Comparison of ENCODE assay signal across 8 cellular contexts in genomic region chr19:18373892-18374629, GRCh38. TPM values are rescaled to one million over a fixed set of nuclear protein-coding genes. Genes with fewer than 3 reads are reported as not detected.
DNase-seq lines count a peak whose midpoint lies in the region; ATAC-seq and TF ChIP-seq lines count a peak whose summit lies in the region.

No MANE protein-coding gene starts in this region.

- CTCF ChIA-PET in PC-9 (lab: Charles Lee), result no interaction called here

- no peaks in the 10 kb centered on the region for H3K36me3 ChIP-seq in PC-9 (ENCODE audit: low read depth)

- POLR2A ChIA-PET in PC-9 (lab: Charles Lee; ENCODE audit: unreplicated experiment), result no interaction called here

- H4K20me1 ChIP-seq in PC-9 (ENCODE audit: insufficient read depth), result no peaks in the 10 kb centered on the region

- TF ChIP-seq CTCF in PC-9 (conservative IDR thresholded peaks at IDR 0.05), result no peak

- H3K9me2 ChIP-seq in PC-9 (ENCODE audit: insufficient read depth), result no peaks in the 10 kb centered on the region

- no peaks in the 10 kb centered on the region for H3K27me3 ChIP-seq in PC-9 (ENCODE audit: insufficient read depth, low read depth)

- BruUV-seq in PC-9 (replicated peaks; lab: Mats Ljungman, UMichigan), result TSS peak; percentile 77

- H3K4me3 ChIP-seq in PC-9, result peak overlapping the region; percentile 7; the same call in 1 of the 2 replicates

- H2AFZ ChIP-seq in PC-9, result peak overlapping the region; percentile 48; the same call in 1 of the 2 replicates

- no peaks in the 10 kb centered on the region for H3K79me2 ChIP-seq in PC-9 (ENCODE audit: low read depth)

- peaks cover 58% of the 10 kb centered on the region for H3K4me1 ChIP-seq in PC-9 (replicated peaks; ENCODE audit: insufficient read depth)

- ATAC-seq in GM19372 (IDR thresholded peaks at IDR 0.05; ENCODE audit: low read depth, unreplicated experiment) (peak; percentile 93), HG03520 (IDR thresholded peaks at IDR 0.05; ENCODE audit: unreplicated experiment) (peak; percentile 64), left cardiac atrium (peak; percentile 97 to 98)
- peak; percentile 92 for ATAC-seq in activated naive CD8-positive, alpha-beta T cell treated with anti-CD3 and anti-CD28 coated beads, Interleukin-2, amount 50 U/mL, for 24 hours

- H3K4me3 Mint-ChIP-seq in activated naive CD8-positive, alpha-beta T cell treated with anti-CD3 and anti-CD28 coated beads, Interleukin-2, amount 50 U/mL, for 24 hours, result peak overlapping the region; percentile 27

- H3K27me3 Mint-ChIP-seq in activated naive CD8-positive, alpha-beta T cell treated with anti-CD3 and anti-CD28 coated beads, Interleukin-2, amount 50 U/mL, for 24 hours, result peaks cover 9% of the 10 kb centered on the region

- peaks cover 57% of the 10 kb centered on the region for H3F3A ChIP-seq in PC-9 (ENCODE audit: insufficient read depth, low read depth)

- DNase-seq in COLO668 (lab: John Stamatoyannopoulos, UW; ENCODE audit: unreplicated experiment) (peak; percentile 84), PC-9 (peak; percentile 93 to 98), left cardiac atrium (peak; percentile 94), posterior vena cava (ENCODE audit: low spot score) (peak; percentile 99), germinal center (ENCODE audit: low spot score) (no peak)
- DNase-seq in activated naive CD8-positive, alpha-beta T cell treated with anti-CD3 and anti-CD28 coated beads, Interleukin-2, amount 50 U/mL, for 24 hours, result peak; percentile 75

- H3K4me2 ChIP-seq in PC-9, result peak overlapping the region; percentile 75

- H3K27ac ChIP-seq in PC-9, result peak overlapping the region; percentile 98

- peak overlapping the region; percentile 76 for H3K27ac Mint-ChIP-seq in activated naive CD8-positive, alpha-beta T cell treated with anti-CD3 and anti-CD28 coated beads, Interleukin-2, amount 50 U/mL, for 24 hours

- H3K4me1 Mint-ChIP-seq in activated naive CD8-positive, alpha-beta T cell treated with anti-CD3 and anti-CD28 coated beads, Interleukin-2, amount 50 U/mL, for 24 hours, result peaks cover 15% of the 10 kb centered on the region

- H3K36me3 Mint-ChIP-seq in activated naive CD8-positive, alpha-beta T cell treated with anti-CD3 and anti-CD28 coated beads, Interleukin-2, amount 50 U/mL, for 24 hours (ENCODE audit: low read depth), result no peaks in the 10 kb centered on the region

- intact Hi-C loops in PC-9 (cut with micrococcal nuclease; ENCODE audit: unreplicated experiment), result loop anchor here (1.0 kb wide), 1 partner anchor 9 kb away; no protein-coding TSS in a partner anchor
- intact Hi-C loops in left cardiac atrium (cut with DNase I), result no loop called here
- intact Hi-C loops in posterior vena cava (cut with DNase I), result no loop called here

- H3K9me3 ChIP-seq in PC-9 (ENCODE audit: insufficient read depth, low read depth), result no peaks in the 10 kb centered on the region

- H3K9me3 Mint-ChIP-seq in activated naive CD8-positive, alpha-beta T cell treated with anti-CD3 and anti-CD28 coated beads, Interleukin-2, amount 50 U/mL, for 24 hours, result no peaks in the 10 kb centered on the region

RNA-seq across cellular contexts. Expression of gene GDF15, which starts 11.9 kb away (rescaled TPM):
- total RNA-seq in PC-9 (2021) (15.1 and 17.2 TPM in 2 replicates), left cardiac atrium (1 to 10 TPM in 1 of 2 donors, under 1 TPM in 1; 0.50 to 1.5 TPM), posterior vena cava (1 to 10 TPM; 3.1 to 4.5 TPM)

RNA-seq across cellular contexts. Expression of gene LRRC25, which starts 23.4 kb away (rescaled TPM):
- not detected in 2 replicates for total RNA-seq in PC-9 (2021)
- total RNA-seq in left cardiac atrium, result 1 to 10 TPM; 4.9 to 8.7 TPM
- total RNA-seq in posterior vena cava, result 10 to 100 TPM in 1 of 2 donors, 1 to 10 TPM in 1; 6.8 to 16.8 TPM

RNA-seq across cellular contexts. Expression of gene PGPEP1, which starts 33.7 kb away (rescaled TPM):
- 42.0 and 53.6 TPM in 2 replicates for total RNA-seq in PC-9 (2021)
- 10 to 100 TPM; 27.5 to 34.7 TPM for total RNA-seq in left cardiac atrium
- 10 to 100 TPM; 42.8 to 48.6 TPM for total RNA-seq in posterior vena cava

RNA-seq across cellular contexts. Expression of gene SSBP4, which starts 45.1 kb away (rescaled TPM):
- total RNA-seq in PC-9 (2021) (56.6 and 65.2 TPM in 2 replicates), left cardiac atrium (10 to 100 TPM; 37.4 to 49.3 TPM), posterior vena cava (10 to 100 TPM; 54.4 to 56.9 TPM)

RNA-seq across cellular contexts. Expression of gene LSM4, which starts 51.2 kb away (rescaled TPM):
- 291 and 323 TPM in 2 replicates for total RNA-seq in PC-9 (2021)
- total RNA-seq in left cardiac atrium, result 10 to 100 TPM; 68.9 to 79.0 TPM
- total RNA-seq in posterior vena cava, result 10 to 100 TPM; 44.4 to 46.9 TPM
